In genomic region chr7:115825736-115826135, GRCh38 we compare ENCODE assay signal across 13 cellular contexts.
"Had no signal": no experiment of that assay in that cellular context is flagged by ENCODE, and none has a peak within 500 bp of the region (broad histone marks: within the 10 kb centered on the region; RNA-seq: fewer than 3 reads in every experiment).

No MANE protein-coding gene starts in this region.

- H3K36me3 ChIP-seq: pancreas, thoracic aorta had no signal

- H3K27ac ChIP-seq: epithelial cell of prostate, pancreas, thoracic aorta had no signal

- H3K4me1 ChIP-seq: pancreas had no signal

- H3K27me3 ChIP-seq: pancreas had no signal

- DNase-seq: activated CD4-positive, alpha-beta T cell treated with anti-CD3 and anti-CD28 coated beads for 1 hour; activated CD4-positive, alpha-beta T cell treated with anti-CD3 and anti-CD28 coated beads, Interleukin-2, amount 50 U/mL, for 4 hours; activated naive CD4-positive, alpha-beta T cell treated with anti-CD3 and anti-CD28 coated beads for 36 hours; activated naive CD8-positive, alpha-beta T cell treated with anti-CD3 and anti-CD28 coated beads, Interleukin-2, amount 50 U/mL, for 24 hours; activated T-cell treated with anti-CD3 and anti-CD28 coated beads for 4 hours; dermis blood vessel endothelial cell; naive thymus-derived CD4-positive, alpha-beta T cell; pancreas had no signal

- H3K9me3 ChIP-seq: pancreas, thoracic aorta had no signal

- H3K4me3 ChIP-seq: pancreas, thoracic aorta had no signal

- ATAC-seq: activated naive CD8-positive, alpha-beta T cell treated with anti-CD3 and anti-CD28 coated beads, Interleukin-2, amount 50 U/mL, for 24 hours; activated T-helper 17 cell treated with anti-CD3 and anti-CD28 coated beads, Interleukin-2, amount 50 U/mL, for 72 hours; left lobe of liver; naive thymus-derived CD4-positive, alpha-beta T cell; pancreas; stimulated activated effector memory CD8-positive, alpha-beta T cell treated with anti-CD3 and anti-CD28 coated beads, Interleukin-12 subunit alpha, Interleukin-12 subunit beta, amount 100 ng/mL, for 72 hours had no signal
